ENCODE assay signal across 9 cellular contexts in the genomic region with DNA sequence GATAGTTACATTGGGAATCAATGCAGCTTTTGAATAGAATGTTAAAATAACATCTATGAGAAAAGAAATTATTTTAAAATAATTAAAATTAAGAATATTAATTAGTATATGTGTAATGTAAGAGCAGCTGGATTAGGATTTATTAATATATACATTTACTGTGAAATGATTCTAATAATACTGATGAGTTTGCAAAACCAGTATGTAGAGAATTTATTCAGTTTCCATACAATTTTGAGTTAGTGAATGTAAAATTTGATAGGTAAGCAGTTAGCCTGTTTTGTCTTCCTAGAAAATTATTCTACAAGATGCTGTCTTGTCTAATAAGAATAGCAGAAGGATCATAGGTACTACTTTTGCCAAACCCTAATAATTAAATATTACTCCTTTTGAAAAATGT.
"Had no signal": no experiment of that assay in that cellular context is flagged by ENCODE, and none has a peak within 500 bp of the region (broad histone marks: within the 10 kb centered on the region; RNA-seq: fewer than 3 reads in every experiment).

No MANE protein-coding gene starts in this region.

- H3K9ac ChIP-seq: GM23248 had no signal

- ATAC-seq: HCT116 had no signal

- H3K9me3 ChIP-seq: HAP-1 had no signal

- FAIRE-seq: HTR-8/SVneo had no signal

- DNase-seq: GM23248, GOT3, H7, HFFc6, KG1 had no signal

- H3K4me3 ChIP-seq: GM23248, HAP-1 had no signal

- H2AFZ ChIP-seq: GM23248 had no signal

- H3K4me1 ChIP-seq: HAP-1 had no signal

- H3K27ac ChIP-seq: GM23248, HL-60 had no signal
